1 cellular context compared by ENCODE assay signal in the genomic region with DNA sequence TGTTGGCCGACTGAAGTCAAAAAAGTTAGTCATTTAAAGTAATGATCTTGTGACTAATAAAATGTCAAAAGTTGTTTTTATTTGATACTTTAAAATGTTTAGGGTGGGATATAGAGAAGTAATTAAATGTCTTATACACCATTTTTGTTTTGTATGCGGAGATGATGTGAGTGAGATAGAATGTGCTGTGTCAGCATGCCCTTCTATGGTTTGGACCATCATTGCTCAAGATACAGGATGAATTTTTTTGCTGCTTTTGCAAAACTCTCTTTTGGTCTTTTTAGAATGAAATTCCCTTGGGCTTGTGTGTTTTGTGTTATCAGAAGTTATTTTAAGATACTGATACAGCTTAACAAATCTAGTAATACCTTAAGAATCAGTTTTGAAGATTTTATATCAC.
TF ChIP-seq lines count a peak whose summit lies in the region.

No MANE protein-coding gene starts in this region.

TF ChIP-seq in H1, 55 proteins besides CTCF, POLR2A, EP300 and RAD21:
- no peak for TF ChIP-seq EGR1 (IDR thresholded peaks at IDR 0.05; ENCODE audit: borderline replicate concordance, low read depth, low read length)
- peak; percentile 92 for TF ChIP-seq MAFK (IDR thresholded peaks at IDR 0.05; ENCODE audit: low read depth, low read length)
